ENCODE assay signal across 18 cellular contexts in the genomic region with DNA sequence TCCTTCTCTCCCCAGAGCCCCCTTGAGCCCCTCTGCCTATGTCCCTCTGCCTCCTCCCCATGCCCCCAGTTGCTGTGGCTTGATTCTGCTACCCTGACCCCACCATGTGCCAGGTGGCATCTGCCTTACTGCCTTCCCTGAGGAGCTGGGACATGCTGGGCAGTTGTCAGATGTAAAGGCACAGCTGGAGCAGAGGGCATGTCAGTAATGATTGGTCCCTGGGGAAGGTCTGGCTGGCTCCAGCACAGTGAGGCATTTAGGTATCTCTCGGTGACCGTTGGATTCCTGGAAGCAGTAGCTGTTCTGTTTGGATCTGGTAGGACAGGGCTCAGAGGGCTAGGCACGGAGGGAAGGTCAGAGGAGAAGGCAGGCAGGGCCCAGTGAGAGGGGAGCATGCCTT. TPM values are rescaled to one million over a fixed set of nuclear protein-coding genes. Genes with fewer than 3 reads are reported as not detected.
"Had no signal": no experiment of that assay in that cellular context is flagged by ENCODE, and none has a peak within 500 bp of the region (broad histone marks: within the 10 kb centered on the region; RNA-seq: fewer than 3 reads in every experiment).

No MANE protein-coding gene starts in this region.

- H3K4me3 Mint-ChIP-seq: dendritic cell treated with granulocyte-macrophage colony-stimulating factor and Interleukin-4, amounts not matched to agents 40 ng/mL and 50 ng/mL, for 4 days; immature natural killer cell had no signal

- H3K4me3 ChIP-seq: esophagus squamous epithelium, gastroesophageal sphincter, lung, ovary, right atrium auricular region, sigmoid colon had no signal

- H3K27me3 Mint-ChIP-seq: dendritic cell treated with granulocyte-macrophage colony-stimulating factor and Interleukin-4, amounts not matched to agents 40 ng/mL and 50 ng/mL, for 4 days had no signal

- DNase-seq: esophagus squamous epithelium; foreskin fibroblast; immature natural killer cell; left colon; left ventricle myocardium superior; mesenchymal stem cell; midbrain; naive B cell; ovary; sigmoid colon; small intestine; stimulated activated CD4-positive, alpha-beta T cell treated with anti-CD3 and anti-CD28 coated beads, Interleukin-12 subunit alpha, Interleukin-12 subunit beta, amount 100 ng/mL, for 4 hours; stimulated activated naive CD4-positive, alpha-beta T cell treated with Interleukin-2 at 50 U/mL for 16 hours; trophoblast cell had no signal

- H3K9me3 ChIP-seq: esophagus squamous epithelium, gastroesophageal sphincter, ovary, right atrium auricular region, sigmoid colon had no signal

- H3K36me3 Mint-ChIP-seq: immature natural killer cell, naive B cell had no signal

- ATAC-seq: gastroesophageal sphincter, left colon, left ventricle myocardium superior had no signal

- H3K27me3 ChIP-seq: esophagus squamous epithelium, gastroesophageal sphincter, ovary, right atrium auricular region, sigmoid colon had no signal

- H3K27ac Mint-ChIP-seq: immature natural killer cell, naive B cell had no signal

- H3K36me3 ChIP-seq: esophagus squamous epithelium, gastroesophageal sphincter, ovary, right atrium auricular region, sigmoid colon had no signal

- H3K9me3 Mint-ChIP-seq: dendritic cell treated with granulocyte-macrophage colony-stimulating factor and Interleukin-4, amounts not matched to agents 40 ng/mL and 50 ng/mL, for 4 days; immature natural killer cell had no signal

RNA-seq across cellular contexts. Expression of a gene that starts 24.6 kb away (rescaled TPM):
- polyA plus RNA-seq: immature natural killer cell had no signal
